In the genomic region with DNA sequence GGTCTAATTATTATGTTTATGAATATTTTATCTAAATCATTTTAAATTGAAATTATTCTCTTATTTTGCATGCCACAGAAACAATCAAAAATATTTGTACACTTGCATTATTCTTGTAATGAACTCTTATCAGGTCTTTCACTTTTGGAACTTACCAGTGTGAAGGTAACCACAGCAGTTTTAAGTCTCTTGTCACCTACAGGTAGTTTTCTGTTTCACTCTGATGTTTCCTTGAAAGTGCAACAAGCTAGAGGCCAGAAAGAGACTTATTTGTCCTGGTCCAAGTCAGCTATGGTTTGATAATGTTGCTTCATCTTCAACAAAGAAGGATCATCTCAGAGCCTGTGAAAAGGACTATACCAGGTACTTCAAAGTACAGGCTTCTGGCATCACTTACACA, we compare ENCODE assay signal across 17 cellular contexts.
"Had no signal": no experiment of that assay in that cellular context is flagged by ENCODE, and none has a peak within 500 bp of the region (broad histone marks: within the 10 kb centered on the region; RNA-seq: fewer than 3 reads in every experiment).

No MANE protein-coding gene starts in this region.

- ATAC-seq: foreskin keratinocyte, left cardiac atrium, lower lobe of right lung, natural killer cell had no signal

- H3K27me3 ChIP-seq: foreskin keratinocyte, hepatocyte, ovary, right atrium auricular region, sigmoid colon had no signal

- DNase-seq: effector CD4-positive, alpha-beta T cell; endodermal cell; erythroblast; foreskin keratinocyte; head of caudate nucleus; kidney; left cardiac atrium; left ventricle myocardium inferior; lower lobe of right lung; natural killer cell; ovary; sigmoid colon; stimulated activated naive CD4-positive, alpha-beta T cell treated with Interleukin-2 at 50 U/mL for 16 hours; trophoblast cell had no signal

- H3K36me3 ChIP-seq: left ventricle myocardium inferior, lower lobe of right lung, ovary, right atrium auricular region, sigmoid colon had no signal

- H2AFZ ChIP-seq: hepatocyte had no signal

- H3K9me3 ChIP-seq: ovary, sigmoid colon had no signal

- H3K27ac ChIP-seq: foreskin keratinocyte, hepatocyte, left ventricle myocardium inferior, lower lobe of right lung, ovary, right atrium auricular region, sigmoid colon, skin epidermis had no signal

- H3K4me3 ChIP-seq: hepatocyte, left ventricle myocardium inferior, lower lobe of right lung, ovary, right atrium auricular region, sigmoid colon, skin epidermis had no signal

- H3K4me2 ChIP-seq: hepatocyte had no signal

- H3K79me2 ChIP-seq: hepatocyte had no signal

- H3K4me1 ChIP-seq: foreskin keratinocyte, left ventricle myocardium inferior, lower lobe of right lung, right atrium auricular region, sigmoid colon had no signal
